In the genomic region with DNA sequence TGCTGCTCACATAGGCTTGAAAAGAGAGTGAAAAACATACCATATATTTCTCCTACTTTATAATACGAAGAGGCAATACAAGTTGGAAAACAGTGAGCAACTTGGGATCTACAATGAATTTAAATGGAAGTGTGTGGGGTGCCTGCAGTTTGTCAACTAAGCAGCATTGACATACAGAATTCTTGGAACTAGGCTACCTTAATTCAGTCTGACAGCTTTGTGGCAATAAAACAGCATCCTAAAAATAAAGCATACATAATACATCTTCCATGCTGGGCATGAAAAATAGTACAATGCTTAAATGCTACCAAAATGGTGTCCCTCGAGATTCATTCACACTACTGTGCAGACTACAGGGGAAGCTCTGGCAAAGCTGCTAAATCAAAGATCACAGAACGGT, we compare ENCODE assay signal across 18 cellular contexts. TPM values are rescaled to one million over a fixed set of nuclear protein-coding genes. Genes with fewer than 3 reads are reported as not detected.
DNase-seq lines count a peak whose midpoint lies in the region; ATAC-seq and TF ChIP-seq lines count a peak whose summit lies in the region.
"Had no signal": no experiment of that assay in that cellular context is flagged by ENCODE, and none has a peak within 500 bp of the region (broad histone marks: within the 10 kb centered on the region; RNA-seq: fewer than 3 reads in every experiment).

No MANE protein-coding gene starts in this region.

- H4K8ac ChIP-seq in trophoblast cell (ENCODE audit: low read depth, low read length), result no peak overlapping the region

- ATAC-seq in Right ventricle myocardium superior (ENCODE audit: poor library complexity) (peak; percentile 55), heart left ventricle (peak; percentile 28 to 62 (median 48)), GM19324 (IDR thresholded peaks at IDR 0.05; ENCODE audit: low FRiP score, unreplicated experiment) (no peak), HG02588 (IDR thresholded peaks at IDR 0.05; ENCODE audit: unreplicated experiment) (no peak)

- H3K4me2 ChIP-seq in trophoblast cell (ENCODE audit: low read length), result peak overlapping the region; percentile 26
- H3K4me2 ChIP-seq: KMS-11 had no signal

- H3K79me2 ChIP-seq in trophoblast cell (ENCODE audit: control insufficient read depth, insufficient read depth, low read length, poor library complexity), result no peaks in the 10 kb centered on the region

- H3K4me1 ChIP-seq in heart left ventricle (peaks cover 11 to 95% (median 69%) of the 10 kb centered on the region in 12 donors), trophoblast cell (ENCODE audit: control insufficient read depth in 1 of 2, insufficient read depth in 2 of 2, low read length in 2 of 2) (peaks cover 5 to 11% of the 10 kb centered on the region in 2 experiments), spleen (peaks cover 0 to 43% (median 6%) of the 10 kb centered on the region in 6 donors)
- H3K4me1 ChIP-seq: prostate gland had no signal

- H2BK120ac ChIP-seq in trophoblast cell (ENCODE audit: insufficient read depth, low read length, poor library complexity), result no peak overlapping the region

- H3K36me3 ChIP-seq in heart left ventricle (peaks cover 0 to 4% (median 0%) of the 10 kb centered on the region in 9 donors), trophoblast cell (ENCODE audit: control insufficient read depth in 1 of 2, insufficient read depth in 2 of 2, low read length in 2 of 2) (no peaks in the 10 kb centered on the region), spleen (no peaks in the 10 kb centered on the region)
- H3K36me3 ChIP-seq: prostate gland had no signal

- H4K12ac ChIP-seq in trophoblast cell (ENCODE audit: low read depth, low read length), result no peak overlapping the region

- H2AFZ ChIP-seq in trophoblast cell (ENCODE audit: insufficient read depth, low read length, poor library complexity), result no peak overlapping the region

- TF ChIP-seq CTCF in heart left ventricle (IDR thresholded peaks at IDR 0.05) (no peak), spleen (IDR thresholded peaks at IDR 0.05 in 8 of 11, conservative IDR thresholded peaks at IDR 0.05 in 3 of 11) (no peak)

- no peaks in the 10 kb centered on the region for H3K9me3 ChIP-seq in heart left ventricle
- no peaks in the 10 kb centered on the region for H3K9me3 ChIP-seq in trophoblast cell (ENCODE audit: insufficient read depth, low read depth, low read length)
- no peaks in the 10 kb centered on the region for H3K9me3 ChIP-seq in spleen
- H3K9me3 ChIP-seq: prostate gland had no signal

- WGBS in heart left ventricle, 4 donors, result 13 to 20% (median 13%) methylated on average over 3 of the region's 3 CpGs
- no CpG with 5 or more reads among the region's 3 CpGs for WGBS in trophoblast cell (ENCODE audit: extremely low coverage, insufficient coverage, insufficient read length)
- WGBS in spleen, 5 donors, result 57 to 83% (median 74%) methylated on average over 3 of the region's 3 CpGs

- intact Hi-C loops in Right ventricle myocardium superior (cut with DNase I) (no loop called here), cardiac septum (cut with DNase I) (no loop called here), heart left ventricle (cut with DNase I) (loop anchor here in 4 of 10 donors (5.0 kb wide), 3 partner anchors 33 to 43 kb away; no protein-coding TSS in a partner anchor), spleen (cut with DNase I; ENCODE audit: low total_unique reads) (no loop called here)

- no peak for TF ChIP-seq POLR2A in heart left ventricle (IDR thresholded peaks at IDR 0.05)
- no peak for TF ChIP-seq POLR2A in spleen (IDR thresholded peaks at IDR 0.05)

- H3K14ac ChIP-seq in trophoblast cell (ENCODE audit: low read length), result no peak overlapping the region

- H3K18ac ChIP-seq in trophoblast cell (ENCODE audit: low read length), result no peak overlapping the region

- H3K23ac ChIP-seq in trophoblast cell (ENCODE audit: low read length), result no peak overlapping the region

- H4K91ac ChIP-seq in trophoblast cell (ENCODE audit: low read depth, low read length), result peak overlapping the region; percentile 58

- H3K27me3 ChIP-seq in heart left ventricle, result no peaks in the 10 kb centered on the region
- H3K27me3 ChIP-seq in trophoblast cell (ENCODE audit: insufficient read depth, low read length), result no peaks in the 10 kb centered on the region
- peaks cover 0 to 13% (median 0%) of the 10 kb centered on the region in 7 donors for H3K27me3 ChIP-seq in spleen (replicated peaks in 1 of 7)

- no peak overlapping the region for H3K9ac ChIP-seq in trophoblast cell (ENCODE audit: low read length)
- H3K9ac ChIP-seq: KMS-11 had no signal

- no peak overlapping the region for H2BK12ac ChIP-seq in trophoblast cell (ENCODE audit: low read length)

- H3K79me1 ChIP-seq in trophoblast cell (ENCODE audit: low read length), result peaks cover 14% of the 10 kb centered on the region

- H3K4ac ChIP-seq in trophoblast cell (ENCODE audit: low read depth, low read length), result no peak overlapping the region

- H3K4me3 ChIP-seq in heart left ventricle (peak overlapping the region in 11 of 12 donors; percentile 8 to 73 (median 68)), trophoblast cell (ENCODE audit: low read depth, low read length) (no peak overlapping the region), spleen (no peak overlapping the region)
- H3K4me3 ChIP-seq: prostate gland had no signal

- DNase-seq in Right ventricle myocardium superior (no peak), cardiac septum (ENCODE audit: low spot score) (no peak), heart left ventricle (no peak), trophoblast cell (no peak), iPS-NIHi7 (ENCODE audit: extremely low spot score) (no peak), spleen (no peak)
- DNase-seq: activated CD4-positive, alpha-beta T cell treated with anti-CD3 and anti-CD28 coated beads for 1 hour; activated CD8-positive, alpha-beta memory T cell treated with anti-CD3 and anti-CD28 coated beads, Interleukin-2, amount 50 U/mL, for 4 hours; activated naive CD4-positive, alpha-beta T cell treated with anti-CD3 and anti-CD28 coated beads, Interleukin-2, amount 50 U/mL, for 16 hours; CD4-positive, alpha-beta memory T cell; NCI-H1105 treated with DMSO at 0.1 percent for 48 hours; NCI-H2171 treated with DMSO at 0.1 percent for 48 hours; NK-92 treated with Interleukin-12 subunit alpha and Interleukin-12 subunit beta, amount 100 ng/mL, for 24 hours; SHP77 treated with DMSO at 0.1 percent for 48 hours had no signal

- H3K27ac ChIP-seq in heart left ventricle (peak overlapping the region; percentile 44 to 93 (median 85)), trophoblast cell (ENCODE audit: low read depth, low read length) (peak overlapping the region; percentile 42), spleen (no peak overlapping the region)
- H3K27ac ChIP-seq: KMS-11, prostate gland had no signal

- peak overlapping the region; percentile 35 for H2BK5ac ChIP-seq in trophoblast cell (ENCODE audit: low read depth, low read length, poor library complexity)

- H2AK5ac ChIP-seq in trophoblast cell (ENCODE audit: low read length), result no peak overlapping the region

RNA-seq across cellular contexts. Expression of a gene that starts 8.0 kb away (rescaled TPM):
- total RNA-seq in Right ventricle myocardium superior (60.2 TPM), cardiac septum (90.6 TPM), heart left ventricle (100 to 1,000 TPM in 2 of 9 donors, 10 to 100 TPM in 7; 34.5 to 108 (median 73.9) TPM), spleen (10 to 100 TPM; 22.0 to 51.3 (median 33.1) TPM)
- polyA plus RNA-seq in heart left ventricle (10 to 100 TPM; 10.0 to 38.5 TPM), spleen (1 to 10 TPM; 2.9 to 5.3 (median 3.0) TPM)
- polyA plus RNA-seq in trophoblast cell (2013), result 20.2 and 21.5 TPM in 2 replicates
- polyA plus RNA-seq: CD4-positive, alpha-beta memory T cell had no signal

RNA-seq across cellular contexts. Expression of a gene that starts 45.4 kb away (rescaled TPM):
- total RNA-seq in Right ventricle myocardium superior (10.4 TPM), cardiac septum (14.6 TPM), heart left ventricle (10 to 100 TPM in 6 of 9 donors, 1 to 10 TPM in 3; 6.8 to 17.7 (median 12.5) TPM), spleen (10 to 100 TPM in 2 of 7 donors, 1 to 10 TPM in 5; 3.5 to 21.3 (median 7.9) TPM)
- polyA plus RNA-seq in heart left ventricle (1 to 10 TPM; 2.3 to 8.0 TPM), spleen (1 to 10 TPM in 2 of 3 donors, under 1 TPM in 1; 0.56 to 1.9 (median 1.5) TPM)
- polyA plus RNA-seq in trophoblast cell (2013), result 6.8 and 6.9 TPM in 2 replicates
- polyA plus RNA-seq: CD4-positive, alpha-beta memory T cell had no signal

Comparison
In these comparisons a context has a peak if more than half of its experiments do, and no peak if none do; other contexts are left out.
1. ATAC-seq: peak in Right ventricle myocardium superior (single experiment) and heart left ventricle (4 of 4); none in GM19324 (single experiment) and HG02588 (single experiment).
2. H3K27ac ChIP-seq: peak in heart left ventricle (12 of 12) and trophoblast cell (single experiment); none in spleen (0 of 8).
3. H3K4me3 ChIP-seq: peak in heart left ventricle (11 of 12); none in trophoblast cell (single experiment) and spleen (0 of 8).